Comparison of ENCODE assay signal across 18 cellular contexts in the genomic region with DNA sequence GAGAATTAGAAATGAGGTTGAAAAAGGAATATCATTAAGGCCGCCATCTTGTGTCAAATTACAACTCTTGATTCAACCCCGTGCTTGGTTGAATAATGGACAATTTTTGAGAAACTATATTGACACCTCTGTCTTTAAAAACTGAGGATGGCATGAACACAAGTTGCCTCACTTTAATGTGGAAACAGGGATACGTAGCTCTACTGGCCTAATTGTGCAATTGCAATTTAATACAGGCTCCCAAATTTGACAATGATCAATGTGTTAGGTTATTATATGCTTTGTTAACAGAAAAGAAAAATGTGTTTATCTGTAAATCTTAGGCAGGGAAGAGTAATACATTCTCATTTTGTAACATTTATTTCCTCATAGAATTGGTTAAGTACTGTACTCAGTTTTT.
DNase-seq lines count a peak whose midpoint lies in the region; ATAC-seq, FAIRE-seq and TF ChIP-seq lines count a peak whose summit lies in the region.
"Had no signal": no experiment of that assay in that cellular context is flagged by ENCODE, and none has a peak within 500 bp of the region (broad histone marks: within the 10 kb centered on the region; RNA-seq: fewer than 3 reads in every experiment).

No MANE protein-coding gene starts in this region.

- H4K20me1 ChIP-seq in OCI-LY7 (ENCODE audit: insufficient read depth, low read length) (no peaks in the 10 kb centered on the region), neural progenitor cell (ENCODE audit: low read depth) (no peaks in the 10 kb centered on the region)

- H3K9me2 ChIP-seq in OCI-LY7 (ENCODE audit: insufficient read depth, low read length): no peaks in the 10 kb centered on the region

- H3K27me3 ChIP-seq in neural progenitor cell (no peaks in the 10 kb centered on the region), dorsolateral prefrontal cortex (peaks cover 0 to 7% (median 0%) of the 10 kb centered on the region in 45 donors)
- H3K27me3 ChIP-seq: SJCRH30 had no signal

- no peaks in the 10 kb centered on the region for H3K36me3 ChIP-seq in OCI-LY7 (ENCODE audit: insufficient read depth, low read length)
- H3K36me3 ChIP-seq in neural progenitor cell: no peaks in the 10 kb centered on the region
- H3K36me3 ChIP-seq: SJCRH30 had no signal

- H2AFZ ChIP-seq in OCI-LY7 (ENCODE audit: low read length): no peak overlapping the region
- H2AFZ ChIP-seq in neural progenitor cell (replicated peaks): no peak overlapping the region

- no peaks in the 10 kb centered on the region for H3K79me2 ChIP-seq in OCI-LY7 (ENCODE audit: insufficient read depth, low read depth, low read length)
- no peaks in the 10 kb centered on the region for H3K79me2 ChIP-seq in neural progenitor cell (ENCODE audit: low read depth)

- no peak for ATAC-seq in GM21360 (IDR thresholded peaks at IDR 0.05; ENCODE audit: unreplicated experiment)

- H3K4me2 ChIP-seq in OCI-LY7 (ENCODE audit: low read length) (no peak overlapping the region), neural progenitor cell (no peak overlapping the region)

- H3K27ac Mint-ChIP-seq in neural progenitor cell: no peak overlapping the region
- H3K27ac Mint-ChIP-seq: CD4-positive, CD25-positive, alpha-beta regulatory T cell had no signal

- H3K9me3 ChIP-seq in OCI-LY7 (ENCODE audit: low read length) (no peaks in the 10 kb centered on the region), neural progenitor cell (ENCODE audit: low read depth) (no peaks in the 10 kb centered on the region)

- intact Hi-C loops in OCI-LY7 (cut with micrococcal nuclease; ENCODE audit: unreplicated experiment): no loop called here
- intact Hi-C loops in dorsolateral prefrontal cortex (cut with DNase I): no loop called here

- FAIRE-seq in GM19239 (lab: Jason Lieb, UNC) (peak; percentile 61), GM12891 (lab: Jason Lieb, UNC) (no peak)
- FAIRE-seq: GM12892 had no signal

- peaks cover 4% of the 10 kb centered on the region for H3K27me3 Mint-ChIP-seq in neural progenitor cell (ENCODE audit: insufficient read depth, low read depth)
- H3K27me3 Mint-ChIP-seq: CD4-positive, CD25-positive, alpha-beta regulatory T cell had no signal

- no peaks in the 10 kb centered on the region for H3K4me1 ChIP-seq in OCI-LY7 (ENCODE audit: insufficient read depth, low read length, poor library complexity, severe bottlenecking)
- H3K4me1 ChIP-seq in neural progenitor cell: no peaks in the 10 kb centered on the region
- H3K4me1 ChIP-seq: SJCRH30 had no signal

- no TSS peak for BruUV-seq in OCI-LY7 (replicated peaks; lab: Mats Ljungman, UMichigan)

- no peaks in the 10 kb centered on the region for H3F3A ChIP-seq in neural progenitor cell (ENCODE audit: low read depth)

- H3K4me3 ChIP-seq in OCI-LY7 (ENCODE audit: low read depth, low read length, poor library complexity, severe bottlenecking): no peak overlapping the region
- no peak overlapping the region for H3K4me3 ChIP-seq in neural progenitor cell
- no peak overlapping the region for H3K4me3 ChIP-seq in dorsolateral prefrontal cortex
- H3K4me3 ChIP-seq: SJCRH30 had no signal

- no peak overlapping the region for H3K9ac ChIP-seq in neural progenitor cell

- H3K27ac ChIP-seq in C4-2B (no peak overlapping the region), OCI-LY7 (ENCODE audit: low read depth, low read length, poor library complexity, severe bottlenecking) (no peak overlapping the region), neural progenitor cell (no peak overlapping the region), dorsolateral prefrontal cortex (no peak overlapping the region)
- H3K27ac ChIP-seq: RWPE1, SJCRH30 had no signal

- POLR2A ChIA-PET in OCI-LY7 (lab: Charles Lee): no interaction called here

- DNase-seq in GM19239 (ENCODE audit: insufficient read length, low spot score): no peak
- no peak for DNase-seq in OCI-LY7 (ENCODE audit: low spot score)
- no peak for DNase-seq in neural progenitor cell (ENCODE audit: low spot score)
- no peak for DNase-seq in GM12891 (ENCODE audit: insufficient read length, low spot score)
- no peak for DNase-seq in dorsolateral prefrontal cortex
- no peak for DNase-seq in GM10266 (ENCODE audit: extremely low spot score)
- DNase-seq: Calu3; CD4-positive, CD25-positive, alpha-beta regulatory T cell; DMS53; NCI-H187 treated with DMSO at 0.1 percent for 48 hours; NCI-H526 treated with DMSO at 0.1 percent for 48 hours; OCI-M1; SJCRH30; SW 1271 had no signal

- no peaks in the 10 kb centered on the region for H3K36me3 Mint-ChIP-seq in neural progenitor cell
- H3K36me3 Mint-ChIP-seq: CD4-positive, CD25-positive, alpha-beta regulatory T cell had no signal

- peak; percentile 36 for TF ChIP-seq CTCF in C4-2B (conservative IDR thresholded peaks at IDR 0.05)
- TF ChIP-seq CTCF in OCI-LY7 (conservative IDR thresholded peaks at IDR 0.05; ENCODE audit: low read length): peak; percentile 56; the same call in 1 of the 2 replicates
- TF ChIP-seq CTCF in neural progenitor cell (IDR thresholded peaks at IDR 0.05): peak; percentile 29
- TF ChIP-seq CTCF in dorsolateral prefrontal cortex (IDR thresholded peaks at IDR 0.05 in 54 of 56, conservative IDR thresholded peaks at IDR 0.05 in 2 of 56; ENCODE audit: low read depth in 1 of 56, partially characterized antibody in 56 of 56): no peak
- TF ChIP-seq CTCF in GM10266 (IDR thresholded peaks at IDR 0.05; ENCODE audit: control insufficient read depth, insufficient read depth, low read depth, missing control alignments): no peak

- no peaks in the 10 kb centered on the region for H3K4me1 Mint-ChIP-seq in neural progenitor cell
- H3K4me1 Mint-ChIP-seq: CD4-positive, CD25-positive, alpha-beta regulatory T cell had no signal

- CTCF ChIA-PET in OCI-LY7 (lab: Charles Lee; ENCODE audit: unreplicated experiment): no interaction called here

- TF ChIP-seq POLR2A in GM12891 (IDR thresholded peaks at IDR 0.05; ENCODE audit: low read depth, low read length): no peak

- no peak overlapping the region for H3K4me3 Mint-ChIP-seq in neural progenitor cell
- H3K4me3 Mint-ChIP-seq: CD4-positive, CD25-positive, alpha-beta regulatory T cell had no signal

- no peaks in the 10 kb centered on the region for H3K9me3 Mint-ChIP-seq in neural progenitor cell

TF ChIP-seq in GM12891, 5 proteins besides CTCF, POLR2A, EP300 and RAD21:
- no peak for TF ChIP-seq POLR2AphosphoS5 (IDR thresholded peaks at IDR 0.05; ENCODE audit: low read depth, low read length)
- TF ChIP-seq TAF1 (IDR thresholded peaks at IDR 0.05; ENCODE audit: low read depth, low read length): no peak
- no peak for TF ChIP-seq PAX5 (IDR thresholded peaks at IDR 0.05; ENCODE audit: insufficient read depth, low read length, severe bottlenecking)
- no peak for TF ChIP-seq POU2F2 (IDR thresholded peaks at IDR 0.05; ENCODE audit: low read depth, low read length)
- no peak for TF ChIP-seq SPI1 (IDR thresholded peaks at IDR 0.05; ENCODE audit: low read depth, low read length)

Comparison
In these comparisons a context has a peak if more than half of its experiments do, and no peak if none do; other contexts are left out.
1. CTCF ChIP-seq: peak in C4-2B (single experiment), OCI-LY7 (single experiment) and neural progenitor cell (single experiment); none in dorsolateral prefrontal cortex (0 of 56) and GM10266 (single experiment).